In the genomic region with DNA sequence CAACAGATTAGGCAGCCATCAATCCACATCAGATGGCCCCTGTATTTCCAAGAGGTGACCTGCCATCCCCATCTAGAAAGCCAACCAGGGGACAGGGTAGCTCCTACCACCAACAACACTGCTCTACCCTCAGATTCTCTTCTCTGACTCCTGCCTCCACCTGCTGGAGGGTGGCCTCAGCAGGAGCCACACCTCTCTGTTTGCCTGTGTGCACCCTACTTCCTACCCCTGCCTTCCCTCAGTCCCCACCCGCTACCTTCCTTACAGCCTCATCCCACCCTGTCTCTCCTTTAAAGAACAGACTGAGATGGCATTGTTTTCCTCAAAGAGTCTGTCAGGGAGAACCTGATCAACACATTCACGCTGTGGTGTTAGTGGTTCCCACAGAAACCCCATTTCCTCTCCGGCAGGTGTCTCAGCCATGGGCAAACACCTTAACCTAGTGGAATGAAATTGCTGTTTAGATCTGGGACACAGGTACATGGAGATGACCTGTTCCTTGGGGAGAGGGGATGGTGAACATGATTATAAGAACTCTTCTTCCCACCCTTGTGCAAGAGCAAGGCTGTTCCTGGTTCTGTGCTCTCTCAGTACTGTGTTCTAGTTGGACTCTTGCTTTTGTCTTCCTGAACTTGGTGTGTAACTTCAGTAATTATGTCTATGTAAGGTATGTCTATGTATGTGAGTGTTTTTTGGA, we compare ENCODE assay signal across 8 cellular contexts. TPM values are rescaled to one million over a fixed set of nuclear protein-coding genes. Genes with fewer than 3 reads are reported as not detected.
DNase-seq lines count a peak whose midpoint lies in the region; ATAC-seq and TF ChIP-seq lines count a peak whose summit lies in the region.

No MANE protein-coding gene starts in this region.

- no peaks in the 10 kb centered on the region for H3K9me3 Mint-ChIP-seq in T-helper 1 cell treated with Interleukin-12 subunit alpha and Interleukin-12 subunit beta and Interleukin-4 antibody, amounts not matched to agents 30 μg/mL and 1 μg/mL, for 36 hours

- intact Hi-C loops in heart left ventricle (cut with DNase I) = loop anchor here in 9 of 10 donors (2.0 to 10.0 kb wide), 8 partner anchors 50 to 205 kb away; partner anchors contain the start of genes ABHD12 (in 8 of the 9), PYGB (in 6 of the 9) and APMAP (in 4 of the 9)
- intact Hi-C loops in Right ventricle myocardium superior (cut with DNase I) = loop anchor here (5.0 kb wide), 1 partner anchor 50 kb away; the partner anchor contains the start of gene PYGB
- intact Hi-C loops in esophagus muscularis mucosa (cut with DNase I) = loop anchor here (5.0 kb wide), 3 partner anchors 50 to 205 kb away; partner anchors contain the start of genes ABHD12, APMAP and PYGB
- intact Hi-C loops in stomach (cut with DNase I; ENCODE audit: low total_unique reads) = loop anchor here (10.0 kb wide), 1 partner anchor 203 kb away; the partner anchor contains the start of gene APMAP

- H3K4me1 ChIP-seq in heart left ventricle (peaks cover 0 to 66% (median 42%) of the 10 kb centered on the region in 12 donors), esophagus muscularis mucosa (peaks cover 41 to 57% (median 52%) of the 10 kb centered on the region in 4 donors), stomach (peaks cover 22 to 55% (median 45%) of the 10 kb centered on the region in 4 donors)

- 86 to 91% (median 88%) methylated on average over 3 of the region's 3 CpGs for WGBS in heart left ventricle, 4 donors
- WGBS in esophagus muscularis mucosa = 100% methylated on average over 3 of the region's 3 CpGs
- 42 to 79% (median 60%) methylated on average over 3 of the region's 3 CpGs for WGBS in stomach, 5 donors

- TF ChIP-seq POLR2A in heart left ventricle (IDR thresholded peaks at IDR 0.05) (no peak), esophagus muscularis mucosa (IDR thresholded peaks at IDR 0.05; ENCODE audit: low read depth) (no peak), stomach (IDR thresholded peaks at IDR 0.05) (no peak)

- peaks cover 21% of the 10 kb centered on the region for H3K4me1 Mint-ChIP-seq in T-helper 1 cell treated with Interleukin-12 subunit alpha and Interleukin-12 subunit beta and Interleukin-4 antibody, amounts not matched to agents 30 μg/mL and 1 μg/mL, for 36 hours (ENCODE audit: low read depth)

- H3K27me3 Mint-ChIP-seq in T-helper 1 cell treated with Interleukin-12 subunit alpha and Interleukin-12 subunit beta and Interleukin-4 antibody, amounts not matched to agents 30 μg/mL and 1 μg/mL, for 36 hours (ENCODE audit: low read depth) = no peaks in the 10 kb centered on the region

- H3K4me3 Mint-ChIP-seq in T-helper 1 cell treated with Interleukin-12 subunit alpha and Interleukin-12 subunit beta and Interleukin-4 antibody, amounts not matched to agents 30 μg/mL and 1 μg/mL, for 36 hours = peak overlapping the region; percentile 91

- H3K27ac Mint-ChIP-seq in T-helper 1 cell treated with Interleukin-12 subunit alpha and Interleukin-12 subunit beta and Interleukin-4 antibody, amounts not matched to agents 30 μg/mL and 1 μg/mL, for 36 hours = peak overlapping the region; percentile 33

- TF ChIP-seq CTCF in heart left ventricle (IDR thresholded peaks at IDR 0.05) (no peak), esophagus muscularis mucosa (IDR thresholded peaks at IDR 0.05) (no peak), stomach (IDR thresholded peaks at IDR 0.05) (no peak)

- ATAC-seq in heart left ventricle = no peak
- no peak for ATAC-seq in Right ventricle myocardium superior (ENCODE audit: poor library complexity)
- ATAC-seq in GM19328 (IDR thresholded peaks at IDR 0.05; ENCODE audit: unreplicated experiment) = no peak
- ATAC-seq in GM21529 (IDR thresholded peaks at IDR 0.05; ENCODE audit: unreplicated experiment) = no peak

- H3K9me3 ChIP-seq in heart left ventricle (peaks cover 0 to under 1% (median 0%) of the 10 kb centered on the region in 12 donors), esophagus muscularis mucosa (no peaks in the 10 kb centered on the region), stomach (no peaks in the 10 kb centered on the region)

- no peak for TF ChIP-seq EP300 in esophagus muscularis mucosa (IDR thresholded peaks at IDR 0.05)
- TF ChIP-seq EP300 in stomach (IDR thresholded peaks at IDR 0.05) = no peak

- H3K27ac ChIP-seq in heart left ventricle = peak overlapping the region; percentile 35 to 98 (median 93)
- peak overlapping the region; percentile 84 to 94 (median 89) for H3K27ac ChIP-seq in esophagus muscularis mucosa (replicated peaks in 1 of 4)
- H3K27ac ChIP-seq in stomach = peak overlapping the region; percentile 88 to 93 (median 93)

- H3K27me3 ChIP-seq in heart left ventricle (no peaks in the 10 kb centered on the region), esophagus muscularis mucosa (no peaks in the 10 kb centered on the region), stomach (no peaks in the 10 kb centered on the region)

- H3K36me3 Mint-ChIP-seq in T-helper 1 cell treated with Interleukin-12 subunit alpha and Interleukin-12 subunit beta and Interleukin-4 antibody, amounts not matched to agents 30 μg/mL and 1 μg/mL, for 36 hours (ENCODE audit: low read depth) = peaks cover 2% of the 10 kb centered on the region

- DNase-seq in heart left ventricle (no peak), Right ventricle myocardium superior (no peak), esophagus muscularis mucosa (ENCODE audit: extremely low spot score) (peak; percentile 85), stomach (no peak), NCI-H187 treated with DMSO at 0.1 percent for 48 hours (lab: John Stamatoyannopoulos, UW) (no peak)

- peak overlapping the region in 8 of 12 donors; percentile 63 to 99 (median 90) for H3K4me3 ChIP-seq in heart left ventricle
- peak overlapping the region; percentile 79 to 95 (median 94) for H3K4me3 ChIP-seq in esophagus muscularis mucosa
- H3K4me3 ChIP-seq in stomach = peak overlapping the region in 3 of 4 donors; percentile 96 to 98 (median 97)

- H3K36me3 ChIP-seq in heart left ventricle (no peaks in the 10 kb centered on the region), esophagus muscularis mucosa (no peaks in the 10 kb centered on the region), stomach (peaks cover 0 to 6% (median 0%) of the 10 kb centered on the region in 4 donors)

RNA-seq across cellular contexts. Expression of gene ENTPD6, which starts 1.8 kb away (rescaled TPM):
- total RNA-seq in heart left ventricle (100 to 1,000 TPM in 3 of 9 donors, 10 to 100 TPM in 6; 58.7 to 139 (median 86.7) TPM), Right ventricle myocardium superior (118 TPM), esophagus muscularis mucosa (10 to 100 TPM; 39.0 to 44.1 (median 43.5) TPM), stomach (100 to 1,000 TPM in 3 of 5 donors, 10 to 100 TPM in 2; 44.2 to 110 (median 104) TPM)
- polyA plus RNA-seq in heart left ventricle (100 to 1,000 TPM; 131 to 200 TPM), stomach (10 to 100 TPM; 38.5 to 56.6 (median 40.7) TPM)

RNA-seq across cellular contexts. Expression of gene PYGB, which starts 50.6 kb away (rescaled TPM):
- total RNA-seq in heart left ventricle (100 to 1,000 TPM; 172 to 450 (median 233) TPM), Right ventricle myocardium superior (170 TPM), esophagus muscularis mucosa (100 to 1,000 TPM; 398 to 632 (median 462) TPM), stomach (100 to 1,000 TPM in 2 of 5 donors, 10 to 100 TPM in 3; 34.4 to 116 (median 78.8) TPM)
- polyA plus RNA-seq in heart left ventricle (100 to 1,000 TPM; 144 to 227 TPM), stomach (10 to 100 TPM; 23.1 to 34.0 (median 28.8) TPM)
